In genomic region chrX:38817004-38817703, GRCh38 we compare ENCODE assay signal across 8 cellular contexts. TPM values are rescaled to one million over a fixed set of nuclear protein-coding genes. Genes with fewer than 3 reads are reported as not detected.
DNase-seq lines count a peak whose midpoint lies in the region; ATAC-seq and TF ChIP-seq lines count a peak whose summit lies in the region.

No MANE protein-coding gene starts in this region.

- DNase-seq in NCI-H1417 (lab: John Stamatoyannopoulos, UW): peak in 2 of 3 experiments; percentile 19 to 46
- no peak for DNase-seq in NCI-H1417 treated with DMSO at 0.1 percent for 48 hours (lab: John Stamatoyannopoulos, UW)
- peak; percentile 53 for DNase-seq in PC-3
- peak; percentile 57 to 66 (median 61) for DNase-seq in heart left ventricle
- no peak for DNase-seq in spleen
- DNase-seq in NCI-H1105 (lab: John Stamatoyannopoulos, UW): no peak
- DNase-seq in GM19238 (ENCODE audit: insufficient read length, low spot score): no peak
- DNase-seq in mesothelial cell of epicardium (ENCODE audit: low spot score in 2 of 2, unreplicated experiment in 2 of 2): no peak

- peak overlapping the region; percentile 65 for H2AFZ ChIP-seq in PC-3 (ENCODE audit: low read length)

- H3K9me3 Mint-ChIP-seq in mesothelial cell of epicardium: peaks cover 22% of the 10 kb centered on the region

- BruUV-seq in PC-3 (replicated peaks; lab: Mats Ljungman, UMichigan): no TSS peak

- H3K4me1 Mint-ChIP-seq in mesothelial cell of epicardium: peaks cover under 1% of the 10 kb centered on the region

- H3K9me3 ChIP-seq in PC-3 (ENCODE audit: low read length) (no peaks in the 10 kb centered on the region), heart left ventricle (peaks cover 0 to 5% (median 0%) of the 10 kb centered on the region in 12 donors), spleen (no peaks in the 10 kb centered on the region)

- H3K36me3 ChIP-seq in PC-3 (ENCODE audit: low read depth, low read length) (no peaks in the 10 kb centered on the region), heart left ventricle (no peaks in the 10 kb centered on the region), spleen (no peaks in the 10 kb centered on the region)

- ATAC-seq in PC-3 (peak; percentile 66), heart left ventricle (peak; percentile 55 to 85 (median 77))

- peak overlapping the region; percentile 30 for H3K27ac ChIP-seq in PC-3 (ENCODE audit: low read length)
- H3K27ac ChIP-seq in heart left ventricle: peak overlapping the region in 9 of 12 donors; percentile 5 to 67 (median 34)
- peak overlapping the region in 6 of 8 donors; percentile 32 to 58 (median 50) for H3K27ac ChIP-seq in spleen

- no peak overlapping the region for H3K9ac ChIP-seq in PC-3 (ENCODE audit: low read length)

- no peak overlapping the region for H3K4me3 Mint-ChIP-seq in mesothelial cell of epicardium

- TF ChIP-seq CTCF in PC-3 (conservative IDR thresholded peaks at IDR 0.05; ENCODE audit: low read depth, low read length) (no peak), heart left ventricle (IDR thresholded peaks at IDR 0.05) (no peak), spleen (IDR thresholded peaks at IDR 0.05 in 8 of 11, conservative IDR thresholded peaks at IDR 0.05 in 3 of 11) (no peak), mesothelial cell of epicardium (IDR thresholded peaks at IDR 0.05; ENCODE audit: unreplicated experiment) (no peak)

- no peaks in the 10 kb centered on the region for H3K27me3 Mint-ChIP-seq in mesothelial cell of epicardium (ENCODE audit: low read depth)

- H4K20me1 ChIP-seq in PC-3 (ENCODE audit: low read length): no peaks in the 10 kb centered on the region

- no peaks in the 10 kb centered on the region for H3F3A ChIP-seq in PC-3 (ENCODE audit: low read length, unreplicated experiment)

- peaks cover 35% of the 10 kb centered on the region for H3K4me1 ChIP-seq in PC-3 (ENCODE audit: insufficient read depth, low read length)
- H3K4me1 ChIP-seq in heart left ventricle: peaks cover 0 to 19% (median 8%) of the 10 kb centered on the region in 12 donors
- H3K4me1 ChIP-seq in spleen: peaks cover 0 to 23% (median 17%) of the 10 kb centered on the region in 6 donors

- POLR2A ChIA-PET in PC-3 (lab: Charles Lee; ENCODE audit: unreplicated experiment): no interaction called here

- intact Hi-C loops in PC-3 (cut with micrococcal nuclease) (no loop called here), heart left ventricle (cut with DNase I) (no loop called here), spleen (cut with DNase I; ENCODE audit: low total_unique reads) (no loop called here)

- H3K4me2 ChIP-seq in PC-3 (ENCODE audit: low read length): peak overlapping the region; percentile 35

- no peak overlapping the region for H3K4me3 ChIP-seq in PC-3 (ENCODE audit: low read length)
- H3K4me3 ChIP-seq in heart left ventricle: no peak overlapping the region
- no peak overlapping the region for H3K4me3 ChIP-seq in spleen

- H3K9me2 ChIP-seq in PC-3 (replicated peaks; ENCODE audit: low read length): no peaks in the 10 kb centered on the region

- H3K79me2 ChIP-seq in PC-3 (ENCODE audit: low read length): no peaks in the 10 kb centered on the region

- no peak overlapping the region for H3K27ac Mint-ChIP-seq in mesothelial cell of epicardium

- no peaks in the 10 kb centered on the region for H3K27me3 ChIP-seq in PC-3 (ENCODE audit: low read length)
- H3K27me3 ChIP-seq in heart left ventricle: peaks cover 0 to 12% (median 0%) of the 10 kb centered on the region in 9 donors
- peaks cover 0 to 4% (median 0%) of the 10 kb centered on the region in 7 donors for H3K27me3 ChIP-seq in spleen (replicated peaks in 1 of 7)

- H3K36me3 Mint-ChIP-seq in mesothelial cell of epicardium: no peaks in the 10 kb centered on the region

- 23 to 31% (median 24%) methylated on average over 2 of the region's 2 CpGs for WGBS in heart left ventricle, 4 donors
- WGBS in spleen, 5 donors: 16 to 32% (median 21%) methylated on average over 2 of the region's 2 CpGs

- TF ChIP-seq POLR2A in heart left ventricle (IDR thresholded peaks at IDR 0.05): no peak
- no peak for TF ChIP-seq POLR2A in spleen (IDR thresholded peaks at IDR 0.05)

- CTCF ChIA-PET in PC-3 (lab: Charles Lee): no interaction called here

RNA-seq across cellular contexts. Expression of gene MID1IP1, which starts 15.9 kb away (rescaled TPM):
- total RNA-seq in PC-3 (2014; rRNA removed) (122 and 123 TPM in 2 replicates), heart left ventricle (100 to 1,000 TPM in 1 of 9 donors, 10 to 100 TPM in 8; 21.0 to 146 (median 36.6) TPM), spleen (10 to 100 TPM; 14.3 to 24.4 (median 19.4) TPM), mesothelial cell of epicardium (21.4 to 24.0 TPM (median 22.0 TPM) in 3 replicates)
- polyA plus RNA-seq in heart left ventricle (10 to 100 TPM; 19.2 to 32.0 TPM), spleen (10 to 100 TPM in 2 of 3 donors, 1 to 10 TPM in 1; 8.6 to 16.2 (median 14.8) TPM)

Comparison
In these comparisons a context has a peak if more than half of its experiments do, and no peak if none do; other contexts are left out.
1. DNase-seq: peak in NCI-H1417 (2 of 3), PC-3 (single experiment) and heart left ventricle (5 of 5); none in NCI-H1417 treated with DMSO at 0.1 percent for 48 hours (single experiment), spleen (single experiment), NCI-H1105 (single experiment), GM19238 (single experiment) and mesothelial cell of epicardium (0 of 2).
2. Peak in every context shown above with its lines, with median percentiles within 50 percentile points of each other: H3K27ac ChIP-seq.